33 cellular contexts compared by ENCODE assay signal in the genomic region with DNA sequence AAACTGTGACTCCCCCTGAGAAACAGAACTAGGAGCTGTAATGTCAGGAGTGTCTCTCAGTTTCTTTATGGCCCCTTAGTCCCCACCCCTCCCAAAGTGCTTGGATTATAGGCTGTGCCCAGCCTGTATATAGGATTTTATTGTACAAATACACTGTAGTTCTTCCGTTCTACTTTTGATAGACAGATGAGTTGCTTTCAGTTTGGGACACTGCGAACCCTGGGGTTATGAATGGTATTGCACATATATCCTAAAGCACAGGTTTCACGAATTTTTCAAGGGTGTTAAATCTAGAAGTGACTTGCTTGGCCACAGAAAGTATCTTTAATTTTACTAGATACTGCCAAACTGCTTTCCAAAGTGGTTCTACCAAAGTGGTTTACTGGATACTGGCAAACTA.
"Had no signal": no experiment of that assay in that cellular context is flagged by ENCODE, and none has a peak within 500 bp of the region (broad histone marks: within the 10 kb centered on the region; RNA-seq: fewer than 3 reads in every experiment).

No MANE protein-coding gene starts in this region.

- FAIRE-seq: astrocyte, colon, TTC549 had no signal

- ATAC-seq: activated CD8-positive, alpha-beta T cell treated with anti-CD3 and anti-CD28 coated beads for 36 hours; activated naive CD4-positive, alpha-beta T cell treated with anti-CD3 and anti-CD28 coated beads, Interleukin-2, amount 50 U/mL, for 72 hours; activated T-cell treated with anti-CD3 and anti-CD28 coated beads, Interleukin-2, amount 50 U/mL, for 4 hours; activated T-cell treated with anti-CD3 and anti-CD28 coated beads, Interleukin-2, amount 50 U/mL, for 72 hours; activated T-helper 17 cell treated with anti-CD3 and anti-CD28 coated beads, Interleukin-2, amount 50 U/mL, for 72 hours; body of pancreas; T-helper 17 cell had no signal

- H3K4me1 ChIP-seq: adrenal gland, breast epithelium had no signal

- H3K27me3 ChIP-seq: adrenal gland, body of pancreas, brain microvascular endothelial cell, breast epithelium had no signal

- H3K36me3 ChIP-seq: adrenal gland, brain microvascular endothelial cell, breast epithelium had no signal

- H3K4me3 ChIP-seq: adrenal gland, body of pancreas, breast epithelium had no signal

- DNase-seq: activated B cell treated with CpG ODN at 0.5 μM for 24 hours; activated CD4-positive, alpha-beta memory T cell treated with anti-CD3 and anti-CD28 coated beads for 36 hours; activated CD4-positive, alpha-beta T cell treated with anti-CD3 and anti-CD28 coated beads for 4 hours; activated CD4-positive, alpha-beta T cell treated with anti-CD3 and anti-CD28 coated beads, Interleukin-2, amount 10 ng/mL, durations not matched to agents 24 days and 14 days; activated CD4-positive, alpha-beta T cell treated with anti-CD3 and anti-CD28 coated beads, Interleukin-2, amount 50 U/mL, for 1 hour; activated CD4-positive, alpha-beta T cell treated with anti-CD3 and anti-CD28 coated beads, Interleukin-2, amount 50 U/mL, for 4 hours; activated CD4-positive, CD25-positive, alpha-beta regulatory T cell treated with anti-CD3 and anti-CD28 coated beads, Interleukin-2, amount 50 U/mL, for 72 hours; activated CD8-positive, alpha-beta memory T cell treated with anti-CD3 and anti-CD28 coated beads, Interleukin-2, amount 50 U/mL, for 4 hours; activated CD8-positive, alpha-beta T cell treated with anti-CD3 and anti-CD28 coated beads for 36 hours; activated effector memory CD4-positive, alpha-beta T cell treated with anti-CD3 and anti-CD28 coated beads, Interleukin-2, amount 50 U/mL, for 16 hours; activated gamma-delta T cell treated with Interleukin-2 at 50 U/mL for 16 hours; activated naive CD4-positive, alpha-beta T cell; activated naive CD4-positive, alpha-beta T cell treated with anti-CD3 and anti-CD28 coated beads for 36 hours; activated naive CD4-positive, alpha-beta T cell treated with anti-CD3 and anti-CD28 coated beads, Interleukin-2, amount 50 U/mL, for 16 hours; activated naive CD8-positive, alpha-beta T cell treated with anti-CD3 and anti-CD28 coated beads for 36 hours; activated T-cell treated with anti-CD3 and anti-CD28 coated beads for 4 hours; activated T-cell treated with anti-CD3 and anti-CD28 coated beads, Interleukin-2, amount 50 U/mL, for 1 hour; activated T-cell treated with anti-CD3 and anti-CD28 coated beads, Interleukin-2, amount 50 U/mL, for 4 hours; activated T-cell treated with anti-CD3 and anti-CD28 coated beads, Interleukin-2, amount 50 U/mL, for 72 hours; adrenal gland; amniotic stem cell; aorta; body of pancreas; brain microvascular endothelial cell; central memory CD4-positive, alpha-beta T cell; T-helper 17 cell had no signal

- H3K27ac ChIP-seq: adrenal gland, body of pancreas, brain microvascular endothelial cell, breast epithelium, VCaP had no signal

- H3K9me3 ChIP-seq: adrenal gland, body of pancreas had no signal
